In genomic region chr6:134293659-134294161, GRCh38 we compare ENCODE assay signal across 16 cellular contexts. TPM values are rescaled to one million over a fixed set of nuclear protein-coding genes. Genes with fewer than 3 reads are reported as not detected.
A peak's percentile ranks its signal among the peaks of the same experiment; 100 is the strongest.
DNase-seq lines count a peak whose midpoint lies in the region; ATAC-seq and TF ChIP-seq lines count a peak whose summit lies in the region.
"Had no signal": no experiment of that assay in that cellular context is flagged by ENCODE, and none has a peak within 500 bp of the region (broad histone marks: within the 10 kb centered on the region; RNA-seq: fewer than 3 reads in every experiment).

No MANE protein-coding gene starts in this region.

- TF ChIP-seq POLR2A in testis (IDR thresholded peaks at IDR 0.05) (no peak), prostate gland (IDR thresholded peaks at IDR 0.05) (no peak)

- H3K27ac ChIP-seq in HEK293 (ENCODE audit: extremely low read depth, low read depth, low read length) (no peak overlapping the region), testis (peak overlapping the region; percentile 75 to 79), prostate gland (no peak overlapping the region)
- H3K27ac ChIP-seq: HL-60 had no signal

- DNase-seq in SK-N-DZ (ENCODE audit: low spot score) (peak; percentile 13), fibroblast of villous mesenchyme (ENCODE audit: low read depth) (peak; percentile 79), testis (no peak), prostate gland (ENCODE audit: low spot score) (no peak), head of caudate nucleus (no peak)
- DNase-seq: Calu3; CD4-positive, CD25-positive, alpha-beta regulatory T cell; DMS53; H7; NCI-H1436; NCI-H2081; NCI-H524; SHP77 treated with DMSO at 0.1 percent for 48 hours had no signal

- no peaks in the 10 kb centered on the region for H3K27me3 ChIP-seq in testis
- H3K27me3 ChIP-seq in prostate gland (replicated peaks; ENCODE audit: insufficient read depth), result no peaks in the 10 kb centered on the region

- TF ChIP-seq CTCF in HEK293 (tag by site-specific recombination; IDR thresholded peaks at IDR 0.05), result no peak
- TF ChIP-seq CTCF in fibroblast of villous mesenchyme (IDR thresholded peaks at IDR 0.05; ENCODE audit: insufficient read depth, low read depth, low read length), result no peak
- TF ChIP-seq CTCF in testis (IDR thresholded peaks at IDR 0.05), result no peak
- no peak for TF ChIP-seq CTCF in prostate gland (IDR thresholded peaks at IDR 0.05)

- H3K36me3 ChIP-seq in HEK293 (ENCODE audit: control insufficient read depth in 2 of 2, insufficient read depth in 1 of 2, low read length in 2 of 2) (no peaks in the 10 kb centered on the region), testis (ENCODE audit: low read depth, missing control alignments) (no peaks in the 10 kb centered on the region), prostate gland (no peaks in the 10 kb centered on the region)

- H3K4me3 ChIP-seq in HEK293 (ENCODE audit: low read depth, low read length) (no peak overlapping the region), fibroblast of villous mesenchyme (ENCODE audit: low read depth, low read length) (no peak overlapping the region), testis (no peak overlapping the region), prostate gland (no peak overlapping the region)

- no peak for ATAC-seq in GM21737 (IDR thresholded peaks at IDR 0.05; ENCODE audit: unreplicated experiment)

- no peaks in the 10 kb centered on the region for H3K9me3 ChIP-seq in HEK293 (ENCODE audit: control insufficient read depth, insufficient read depth, low read depth, low read length)
- H3K9me3 ChIP-seq in testis, result no peaks in the 10 kb centered on the region
- no peaks in the 10 kb centered on the region for H3K9me3 ChIP-seq in prostate gland

- intact Hi-C loops in testis (cut with DNase I; ENCODE audit: low total_unique reads), result no loop called here
- intact Hi-C loops in prostate gland (cut with DNase I), result no loop called here
- intact Hi-C loops in head of caudate nucleus (cut with DNase I), result no loop called here

- CTCF ChIA-PET in HEK293 (lab: Yijun Ruan, JAX), result interaction anchor here (0.5 kb wide), 1 partner anchor 1366 kb away, joined by 3 read pairs; no protein-coding TSS in a partner anchor

- H3K4me1 ChIP-seq in HEK293 (ENCODE audit: control insufficient read depth, insufficient read depth, low read length), result no peaks in the 10 kb centered on the region
- H3K4me1 ChIP-seq in testis, result peaks cover 28% of the 10 kb centered on the region
- no peaks in the 10 kb centered on the region for H3K4me1 ChIP-seq in prostate gland (replicated peaks)

- POLR2A ChIA-PET in HEK293 (lab: Yijun Ruan, JAX), result no interaction called here

- 90 to 91% methylated on average over 3 of the region's 3 CpGs for WGBS in testis, 2 donors
- 93% methylated on average over 3 of the region's 3 CpGs for WGBS in prostate gland

TF ChIP-seq in HEK293, 187 proteins besides CTCF, POLR2A, EP300 and RAD21:
- TF ChIP-seq ZNF629 (tag by site-specific recombination; IDR thresholded peaks at IDR 0.05), result 0 out of 2 replicates have a peak, but pooled peaks have one; percentile 18
- peak; percentile 62; the same call in 1 of the 2 replicates for TF ChIP-seq SP7 (tag by site-specific recombination; IDR thresholded peaks at IDR 0.05)
- TF ChIP-seq GLI4 (tag by site-specific recombination; IDR thresholded peaks at IDR 0.05), result no peak
- no peak for TF ChIP-seq ZNF248 (tag by site-specific recombination; IDR thresholded peaks at IDR 0.05)
- TF ChIP-seq ZNF473 (tag by site-specific recombination; IDR thresholded peaks at IDR 0.05), result no peak

RNA-seq across cellular contexts. Expression of gene SGK1, which starts 24.2 kb away (rescaled TPM):
- 0.10 and 0.14 TPM in 2 replicates for polyA plus RNA-seq in SK-N-DZ (2014; cell fraction: cytosol; rRNA removed)
- polyA plus RNA-seq in SK-N-DZ (2014; cell fraction: nucleus; rRNA removed), result 0.25 TPM in 1 of 2 replicates, not detected in the other
- total RNA-seq in fibroblast of villous mesenchyme (244 and 268 TPM in 2 replicates), testis (100 to 1,000 TPM; 154 to 208 TPM), prostate gland (100 to 1,000 TPM; 243 to 260 TPM)
- polyA plus RNA-seq in testis (ENCODE audit: insufficient read depth, low read depth, low replicate concordance), result 91.3 TPM

Comparison
In these comparisons a context has a peak if more than half of its experiments do, and no peak if none do; other contexts are left out.
1. H3K27ac ChIP-seq: peak in testis (2 of 2); none in HEK293 (single experiment) and prostate gland (0 of 2).
2. DNase-seq: peak in SK-N-DZ (single experiment) and fibroblast of villous mesenchyme (single experiment); none in testis (single experiment), prostate gland (single experiment) and head of caudate nucleus (0 of 42).